Comparison of ENCODE assay signal across 4 cellular contexts in genomic region chr15:44739222-44739847, GRCh38. TPM values are rescaled to one million over a fixed set of nuclear protein-coding genes. Genes with fewer than 3 reads are reported as not detected.
"Had no signal": no experiment of that assay in that cellular context is flagged by ENCODE, and none has a peak within 500 bp of the region (broad histone marks: within the 10 kb centered on the region; RNA-seq: fewer than 3 reads in every experiment).

No MANE protein-coding gene starts in this region.

RNA-seq across cellular contexts. Expression of gene PATL2, which starts 28.2 kb away (rescaled TPM):
- total RNA-seq: frontal cortex, mammary epithelial cell, renal cortical epithelial cell had no signal
- polyA plus RNA-seq: neural cell had no signal
